ENCODE assay signal across 1 cellular context in the genomic region with DNA sequence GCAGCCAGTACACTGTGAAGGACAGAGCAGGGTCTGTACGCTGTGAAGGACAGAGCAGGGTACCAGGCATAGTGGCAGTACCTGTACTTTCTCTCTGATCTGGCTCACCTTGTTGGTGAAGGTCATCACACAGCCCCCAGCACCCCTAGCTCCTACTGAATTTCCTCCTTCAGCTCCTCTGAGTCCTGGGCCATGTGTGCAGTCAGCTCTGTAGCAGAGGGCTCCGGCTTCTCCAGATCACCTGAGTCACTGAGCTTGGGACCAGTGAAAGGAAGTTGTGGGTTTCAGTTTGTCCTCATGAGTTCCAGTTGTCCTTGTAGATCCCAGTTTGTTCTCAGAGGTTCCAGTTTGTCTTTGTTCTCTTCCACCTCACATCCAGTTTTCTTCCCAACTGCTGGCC.
A peak's percentile ranks its signal among the peaks of the same experiment; 100 is the strongest.
TF ChIP-seq lines count a peak whose summit lies in the region.

No MANE protein-coding gene starts in this region.

TF ChIP-seq in HepG2, 621 proteins besides CTCF, POLR2A, EP300 and RAD21:
- TF ChIP-seq, protein P1, sequence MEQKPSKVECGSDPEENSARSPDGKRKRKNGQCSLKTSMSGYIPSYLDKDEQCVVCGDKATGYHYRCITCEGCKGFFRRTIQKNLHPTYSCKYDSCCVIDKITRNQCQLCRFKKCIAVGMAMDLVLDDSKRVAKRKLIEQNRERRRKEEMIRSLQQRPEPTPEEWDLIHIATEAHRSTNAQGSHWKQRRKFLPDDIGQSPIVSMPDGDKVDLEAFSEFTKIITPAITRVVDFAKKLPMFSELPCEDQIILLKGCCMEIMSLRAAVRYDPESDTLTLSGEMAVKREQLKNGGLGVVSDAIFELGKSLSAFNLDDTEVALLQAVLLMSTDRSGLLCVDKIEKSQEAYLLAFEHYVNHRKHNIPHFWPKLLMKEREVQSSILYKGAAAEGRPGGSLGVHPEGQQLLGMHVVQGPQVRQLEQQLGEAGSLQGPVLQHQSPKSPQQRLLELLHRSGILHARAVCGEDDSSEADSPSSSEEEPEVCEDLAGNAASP (CRISPR knock-in tag; IDR thresholded peaks at IDR 0.05; ENCODE audit: borderline replicate concordance): 0 out of 2 replicates have a peak, but pooled peaks have one; percentile 7
- TF ChIP-seq RBM39 (IDR thresholded peaks at IDR 0.05; ENCODE audit: low read depth, low read length, poor library complexity, severe bottlenecking) (no peak), ZMYM4 (CRISPR knock-in tag; IDR thresholded peaks at IDR 0.05) (0 out of 2 replicates have a peak, but pooled peaks have one; percentile 23), REL (CRISPR knock-in tag; conservative IDR thresholded peaks at IDR 0.05) (no peak), ZNF224 (CRISPR knock-in tag; IDR thresholded peaks at IDR 0.05) (0 out of 2 replicates have a peak, but pooled peaks have one; percentile 35), TOE1 (CRISPR knock-in tag; IDR thresholded peaks at IDR 0.05) (no peak), EEA1 (CRISPR knock-in tag; IDR thresholded peaks at IDR 0.05; ENCODE audit: borderline replicate concordance) (no peak)
- TF ChIP-seq, protein P2, sequence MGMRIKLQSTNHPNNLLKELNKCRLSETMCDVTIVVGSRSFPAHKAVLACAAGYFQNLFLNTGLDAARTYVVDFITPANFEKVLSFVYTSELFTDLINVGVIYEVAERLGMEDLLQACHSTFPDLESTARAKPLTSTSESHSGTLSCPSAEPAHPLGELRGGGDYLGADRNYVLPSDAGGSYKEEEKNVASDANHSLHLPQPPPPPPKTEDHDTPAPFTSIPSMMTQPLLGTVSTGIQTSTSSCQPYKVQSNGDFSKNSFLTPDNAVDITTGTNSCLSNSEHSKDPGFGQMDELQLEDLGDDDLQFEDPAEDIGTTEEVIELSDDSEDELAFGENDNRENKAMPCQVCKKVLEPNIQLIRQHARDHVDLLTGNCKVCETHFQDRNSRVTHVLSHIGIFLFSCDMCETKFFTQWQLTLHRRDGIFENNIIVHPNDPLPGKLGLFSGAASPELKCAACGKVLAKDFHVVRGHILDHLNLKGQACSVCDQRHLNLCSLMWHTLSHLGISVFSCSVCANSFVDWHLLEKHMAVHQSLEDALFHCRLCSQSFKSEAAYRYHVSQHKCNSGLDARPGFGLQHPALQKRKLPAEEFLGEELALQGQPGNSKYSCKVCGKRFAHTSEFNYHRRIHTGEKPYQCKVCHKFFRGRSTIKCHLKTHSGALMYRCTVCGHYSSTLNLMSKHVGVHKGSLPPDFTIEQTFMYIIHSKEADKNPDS (CRISPR knock-in tag; IDR thresholded peaks at IDR 0.05): 0 out of 2 replicates have a peak, but pooled peaks have one; percentile 28
